In genomic region chr4:27049101-27049829, GRCh38 we compare ENCODE assay signal across 2 cellular contexts.
A peak's percentile ranks its signal among the peaks of the same experiment; 100 is the strongest.
TF ChIP-seq lines count a peak whose summit lies in the region.

No MANE protein-coding gene starts in this region.

TF ChIP-seq in A549, 52 proteins besides CTCF, POLR2A, EP300 and RAD21:
- TF ChIP-seq, protein P1, sequence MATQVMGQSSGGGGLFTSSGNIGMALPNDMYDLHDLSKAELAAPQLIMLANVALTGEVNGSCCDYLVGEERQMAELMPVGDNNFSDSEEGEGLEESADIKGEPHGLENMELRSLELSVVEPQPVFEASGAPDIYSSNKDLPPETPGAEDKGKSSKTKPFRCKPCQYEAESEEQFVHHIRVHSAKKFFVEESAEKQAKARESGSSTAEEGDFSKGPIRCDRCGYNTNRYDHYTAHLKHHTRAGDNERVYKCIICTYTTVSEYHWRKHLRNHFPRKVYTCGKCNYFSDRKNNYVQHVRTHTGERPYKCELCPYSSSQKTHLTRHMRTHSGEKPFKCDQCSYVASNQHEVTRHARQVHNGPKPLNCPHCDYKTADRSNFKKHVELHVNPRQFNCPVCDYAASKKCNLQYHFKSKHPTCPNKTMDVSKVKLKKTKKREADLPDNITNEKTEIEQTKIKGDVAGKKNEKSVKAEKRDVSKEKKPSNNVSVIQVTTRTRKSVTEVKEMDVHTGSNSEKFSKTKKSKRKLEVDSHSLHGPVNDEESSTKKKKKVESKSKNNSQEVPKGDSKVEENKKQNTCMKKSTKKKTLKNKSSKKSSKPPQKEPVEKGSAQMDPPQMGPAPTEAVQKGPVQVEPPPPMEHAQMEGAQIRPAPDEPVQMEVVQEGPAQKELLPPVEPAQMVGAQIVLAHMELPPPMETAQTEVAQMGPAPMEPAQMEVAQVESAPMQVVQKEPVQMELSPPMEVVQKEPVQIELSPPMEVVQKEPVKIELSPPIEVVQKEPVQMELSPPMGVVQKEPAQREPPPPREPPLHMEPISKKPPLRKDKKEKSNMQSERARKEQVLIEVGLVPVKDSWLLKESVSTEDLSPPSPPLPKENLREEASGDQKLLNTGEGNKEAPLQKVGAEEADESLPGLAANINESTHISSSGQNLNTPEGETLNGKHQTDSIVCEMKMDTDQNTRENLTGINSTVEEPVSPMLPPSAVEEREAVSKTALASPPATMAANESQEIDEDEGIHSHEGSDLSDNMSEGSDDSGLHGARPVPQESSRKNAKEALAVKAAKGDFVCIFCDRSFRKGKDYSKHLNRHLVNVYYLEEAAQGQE (IDR thresholded peaks at IDR 0.05): no peak
- TF ChIP-seq MAZ (IDR thresholded peaks at IDR 0.05; ENCODE audit: borderline replicate concordance, low read depth, low read length) (no peak), CBX8 (IDR thresholded peaks at IDR 0.05) (0 out of 2 replicates have a peak, but pooled peaks have one; percentile 49), CHD4 (IDR thresholded peaks at IDR 0.05; ENCODE audit: borderline replicate concordance) (no peak), ZC3H11A (IDR thresholded peaks at IDR 0.05) (no peak), EHMT2 (IDR thresholded peaks at IDR 0.05; ENCODE audit: low read depth) (no peak), RNF2 (IDR thresholded peaks at IDR 0.05; ENCODE audit: borderline replicate concordance, low read depth) (peak; percentile 3; the same call in 1 of the 2 replicates), CEBPB (IDR thresholded peaks at IDR 0.05) (no peak), FOSB (CRISPR knock-in tag; IDR thresholded peaks at IDR 0.05) (no peak), RARB (CRISPR knock-in tag; IDR thresholded peaks at IDR 0.05) (no peak), NPAS2 (CRISPR knock-in tag; IDR thresholded peaks at IDR 0.05; ENCODE audit: borderline replicate concordance) (no peak), KDM1A (IDR thresholded peaks at IDR 0.05; ENCODE audit: low read depth) (no peak), SMC3 (IDR thresholded peaks at IDR 0.05) (no peak), ZNF302 (CRISPR knock-in tag; IDR thresholded peaks at IDR 0.05) (no peak)

TF ChIP-seq in HCT116, 20 proteins besides CTCF, POLR2A, EP300 and RAD21 (continued from another document):
- TF ChIP-seq ZBTB33 (IDR thresholded peaks at IDR 0.05; ENCODE audit: extremely low read depth, insufficient replicate concordance, low read length) (no peak), ATF3 (IDR thresholded peaks at IDR 0.05) (no peak), POLR2AphosphoS5 (IDR thresholded peaks at IDR 0.05; ENCODE audit: low read depth, low read length) (no peak), EZH2 (IDR thresholded peaks at IDR 0.05) (no peak)
